In genomic region chr6:37205189-37205996, GRCh38 we compare ENCODE assay signal across 15 cellular contexts. TPM values are rescaled to one million over a fixed set of nuclear protein-coding genes. Genes with fewer than 3 reads are reported as not detected.
A peak's percentile ranks its signal among the peaks of the same experiment; 100 is the strongest.
DNase-seq lines count a peak whose midpoint lies in the region; ATAC-seq and TF ChIP-seq lines count a peak whose summit lies in the region.
"Had no signal": no experiment of that assay in that cellular context is flagged by ENCODE, and none has a peak within 500 bp of the region (broad histone marks: within the 10 kb centered on the region; RNA-seq: fewer than 3 reads in every experiment).

No MANE protein-coding gene starts in this region.

- no peaks in the 10 kb centered on the region for H3K9me3 Mint-ChIP-seq in CD8-positive, alpha-beta T cell

- no peak overlapping the region for H3K27ac ChIP-seq in CD8-positive, alpha-beta T cell (ENCODE audit: low read depth, low read length)
- H3K27ac ChIP-seq in RWPE1 = peak overlapping the region; percentile 26
- H3K27ac ChIP-seq in esophagus (ENCODE audit: low read depth in 2 of 2, low read length in 1 of 2) = peak overlapping the region; percentile 3 to 15
- H3K27ac ChIP-seq: 22Rv1, sigmoid colon, SJSA1 had no signal

- peaks cover 65% of the 10 kb centered on the region for H3K4me1 Mint-ChIP-seq in CD8-positive, alpha-beta T cell (ENCODE audit: low read depth)

- ATAC-seq in CD8-positive, alpha-beta T cell = no peak
- no peak for ATAC-seq in GM18517 (IDR thresholded peaks at IDR 0.05; ENCODE audit: unreplicated experiment)

- CTCF ChIA-PET in CD8-positive, alpha-beta T cell (lab: Charles Lee) = interaction anchor here (0.7 to 17.8 kb wide), 5 partner anchors 32 to 182 kb away, joined by 3 to 785 read pairs (median 139); partner anchors contain the start of gene PIM1
- CTCF ChIA-PET in RWPE1 (lab: Yijun Ruan, JAX) = interaction anchor here (0.6 to 6.2 kb wide), 5 partner anchors 154 to 225 kb away, joined by 3 to 70 read pairs (median 3); no protein-coding TSS in a partner anchor

- no peaks in the 10 kb centered on the region for H3K27me3 Mint-ChIP-seq in CD8-positive, alpha-beta T cell (ENCODE audit: low read depth)

- H3K4me3 ChIP-seq in CD8-positive, alpha-beta T cell (ENCODE audit: low read depth, low read length) = no peak overlapping the region
- no peak overlapping the region for H3K4me3 ChIP-seq in esophagus (ENCODE audit: low read depth in 1 of 2, low read length in 2 of 2)
- H3K4me3 ChIP-seq: lung, sigmoid colon, SJSA1 had no signal

- DNase-seq in DMS53 (lab: John Stamatoyannopoulos, UW) = peak; percentile 19
- DNase-seq in DMS53 treated with DMSO at 0.1 percent for 48 hours (lab: John Stamatoyannopoulos, UW; ENCODE audit: unreplicated experiment) = no peak
- no peak for DNase-seq in CD8-positive, alpha-beta T cell
- no peak for DNase-seq in RWPE1 (ENCODE audit: low spot score)
- no peak for DNase-seq in SHP77 (lab: John Stamatoyannopoulos, UW)
- no peak for DNase-seq in middle frontal gyrus (ENCODE audit: extremely low spot score, low spot score)
- DNase-seq: sigmoid colon; stimulated activated CD4-positive, alpha-beta T cell treated with anti-CD3 and anti-CD28 coated beads, Interleukin-4, amount 100 ng/mL, for 4 hours; stimulated activated naive CD4-positive, alpha-beta T cell treated with Interleukin-2 at 50 U/mL for 16 hours had no signal

- peak overlapping the region; percentile 46 for H3K27ac Mint-ChIP-seq in CD8-positive, alpha-beta T cell

- H3K27me3 ChIP-seq in CD8-positive, alpha-beta T cell (ENCODE audit: insufficient read depth, low read length) = no peaks in the 10 kb centered on the region
- no peaks in the 10 kb centered on the region for H3K27me3 ChIP-seq in esophagus (ENCODE audit: control insufficient read depth in 1 of 2, insufficient read depth in 2 of 2, low read length in 2 of 2)
- H3K27me3 ChIP-seq: sigmoid colon, SJSA1 had no signal

- WGBS in esophagus, 2 donors = 61 to 63% methylated on average over 13 of the region's 13 CpGs

- TF ChIP-seq CTCF in CD8-positive, alpha-beta T cell (IDR thresholded peaks at IDR 0.05) = no peak
- TF ChIP-seq CTCF in RWPE1 (conservative IDR thresholded peaks at IDR 0.05; ENCODE audit: low read depth) = no peak

- H3K36me3 ChIP-seq in CD8-positive, alpha-beta T cell (ENCODE audit: insufficient read depth, low read length) = no peaks in the 10 kb centered on the region
- no peaks in the 10 kb centered on the region for H3K36me3 ChIP-seq in esophagus (ENCODE audit: control insufficient read depth in 2 of 2, insufficient read depth in 2 of 2, low read length in 1 of 2)
- H3K36me3 ChIP-seq: sigmoid colon, SJSA1 had no signal

- H3K9me3 ChIP-seq in CD8-positive, alpha-beta T cell (ENCODE audit: low read length) = no peaks in the 10 kb centered on the region
- no peaks in the 10 kb centered on the region for H3K9me3 ChIP-seq in esophagus (ENCODE audit: control insufficient read depth in 2 of 2, insufficient read depth in 1 of 2, low read depth in 1 of 2, low read length in 1 of 2)
- H3K9me3 ChIP-seq: sigmoid colon, SJSA1 had no signal

- no peaks in the 10 kb centered on the region for H3K36me3 Mint-ChIP-seq in CD8-positive, alpha-beta T cell
- H3K36me3 Mint-ChIP-seq: brain had no signal

- intact Hi-C loops in CD8-positive, alpha-beta T cell (cut with DNase I, micrococcal nuclease) = no loop called here

- POLR2A ChIA-PET in CD8-positive, alpha-beta T cell (lab: Charles Lee) = interaction anchor here (0.7 to 1.4 kb wide), 3 partner anchors 30 to 155 kb away, joined by 3 to 5 read pairs (median 3); no protein-coding TSS in a partner anchor
- POLR2A ChIA-PET in RWPE1 (lab: Yijun Ruan, JAX; ENCODE audit: low non-redundant PET) = no interaction called here

- no peak overlapping the region for H3K4me3 Mint-ChIP-seq in CD8-positive, alpha-beta T cell
- H3K4me3 Mint-ChIP-seq: brain had no signal

- peaks cover 66% of the 10 kb centered on the region for H3K4me1 ChIP-seq in CD8-positive, alpha-beta T cell (ENCODE audit: insufficient read depth, low read length)
- peaks cover 0 to 3% of the 10 kb centered on the region in 2 donors for H3K4me1 ChIP-seq in esophagus (ENCODE audit: control insufficient read depth in 2 of 2, insufficient read depth in 2 of 2, low read length in 1 of 2)
- H3K4me1 ChIP-seq: SJSA1 had no signal

RNA-seq across cellular contexts. Expression of gene PIM1, which starts 35.4 kb away (rescaled TPM):
- total RNA-seq in CD8-positive, alpha-beta T cell = 100 to 1,000 TPM; 125 TPM
- polyA plus RNA-seq in esophagus = 100 to 1,000 TPM; 174 to 178 TPM

RNA-seq across cellular contexts. Expression of gene TBC1D22B, which starts 52.2 kb away (rescaled TPM):
- total RNA-seq in CD8-positive, alpha-beta T cell = 1 to 10 TPM; 6.7 to 6.8 TPM
- 1 to 10 TPM; 6.9 to 9.1 TPM for polyA plus RNA-seq in esophagus

RNA-seq across cellular contexts. Expression of gene TMEM217, which starts 52.6 kb away (rescaled TPM):
- 1 to 10 TPM in 1 of 2 experiments, under 1 TPM in 1; 0.27 to 1.2 TPM for total RNA-seq in CD8-positive, alpha-beta T cell
- 1 to 10 TPM; 2.6 to 5.4 TPM for polyA plus RNA-seq in esophagus
